In genomic region chr1:150551049-150551783, GRCh38 we compare ENCODE assay signal across 11 cellular contexts. TPM values are rescaled to one million over a fixed set of nuclear protein-coding genes. Genes with fewer than 3 reads are reported as not detected.
A peak's percentile ranks its signal among the peaks of the same experiment; 100 is the strongest.
DNase-seq lines count a peak whose midpoint lies in the region; ATAC-seq and TF ChIP-seq lines count a peak whose summit lies in the region.
"Had no signal": no experiment of that assay in that cellular context is flagged by ENCODE, and none has a peak within 500 bp of the region (broad histone marks: within the 10 kb centered on the region; RNA-seq: fewer than 3 reads in every experiment).

No MANE protein-coding gene starts in this region.

- H3K27me3 Mint-ChIP-seq in naive thymus-derived CD4-positive, alpha-beta T cell: peaks cover 15 to 21% (median 17%) of the 10 kb centered on the region in 5 donors

- H3K36me3 Mint-ChIP-seq in naive thymus-derived CD4-positive, alpha-beta T cell: peaks cover 0 to 5% (median 0%) of the 10 kb centered on the region in 5 donors

- H3K9me3 Mint-ChIP-seq in naive thymus-derived CD4-positive, alpha-beta T cell: peaks cover 0 to 2% (median 0%) of the 10 kb centered on the region in 11 donors

- no peaks in the 10 kb centered on the region for H3K27me3 ChIP-seq in naive thymus-derived CD4-positive, alpha-beta T cell (ENCODE audit: control insufficient read depth in 2 of 2, insufficient read depth in 2 of 2, low read length in 2 of 2)
- no peaks in the 10 kb centered on the region for H3K27me3 ChIP-seq in aorta (ENCODE audit: control insufficient read depth in 1 of 2, insufficient read depth in 2 of 2, low read length in 1 of 2)

- H3K36me3 ChIP-seq in naive thymus-derived CD4-positive, alpha-beta T cell (ENCODE audit: control insufficient read depth in 2 of 3, insufficient read depth in 3 of 3, low read length in 3 of 3): peaks cover 0 to 5% (median 0%) of the 10 kb centered on the region in 3 experiments
- H3K36me3 ChIP-seq in aorta (ENCODE audit: control insufficient read depth in 1 of 2, insufficient read depth in 2 of 2, low read length in 1 of 2): no peaks in the 10 kb centered on the region

- CTCF ChIA-PET in naive thymus-derived CD4-positive, alpha-beta T cell (lab: Charles Lee): interaction anchor here (0.7 to 0.8 kb wide), 2 partner anchors 9 to 11 kb away, joined by 3 to 4 read pairs; no protein-coding TSS in a partner anchor

- peaks cover 0 to 5% of the 10 kb centered on the region in 2 donors for H3K4me1 ChIP-seq in naive thymus-derived CD4-positive, alpha-beta T cell (ENCODE audit: control insufficient read depth in 2 of 2, insufficient read depth in 2 of 2, low read length in 2 of 2)
- peaks cover 0 to 3% of the 10 kb centered on the region in 2 donors for H3K4me1 ChIP-seq in aorta (ENCODE audit: control insufficient read depth in 1 of 2, insufficient read depth in 2 of 2, low read length in 2 of 2)

- peak; percentile 34 for DNase-seq in Right ventricle myocardium inferior (ENCODE audit: missing footprints)
- no peak for DNase-seq in Right ventricle myocardium superior
- DNase-seq in coronary artery (ENCODE audit: low spot score): peak; percentile 79
- no peak for DNase-seq in naive thymus-derived CD4-positive, alpha-beta T cell
- peak; percentile 74 to 76 for DNase-seq in aorta
- DNase-seq in HUDEP-2 (lab: John Stamatoyannopoulos, UW; ENCODE audit: unreplicated experiment in 76 of 76): no peak
- DNase-seq in dedifferentiated amniotic fluid mesenchymal stem cell (ENCODE audit: extremely low spot score): no peak
- no peak for DNase-seq in activated CD8-positive, alpha-beta memory T cell treated with anti-CD3 and anti-CD28 coated beads for 24 hours
- DNase-seq: central memory CD4-positive, alpha-beta T cell; NCI-H446 had no signal

- H3K4me3 Mint-ChIP-seq in naive thymus-derived CD4-positive, alpha-beta T cell: peak overlapping the region in 9 of 10 donors; percentile 20 to 84 (median 29)

- ATAC-seq in Right ventricle myocardium inferior: no peak
- ATAC-seq in Right ventricle myocardium superior (ENCODE audit: poor library complexity): no peak
- no peak for ATAC-seq in naive thymus-derived CD4-positive, alpha-beta T cell
- ATAC-seq in aorta (ENCODE audit: low FRiP score): peak; percentile 24

- 33 to 35% methylated on average over 11 of the region's 11 CpGs for WGBS in aorta, 2 donors

- intact Hi-C loops in Right ventricle myocardium inferior (cut with DNase I): no loop called here
- intact Hi-C loops in Right ventricle myocardium superior (cut with DNase I): loop anchor here (10.0 kb wide), 1 partner anchor 264 kb away; no protein-coding TSS in a partner anchor
- intact Hi-C loops in naive thymus-derived CD4-positive, alpha-beta T cell (cut with micrococcal nuclease): no loop called here
- intact Hi-C loops in aorta (cut with DNase I): no loop called here

- POLR2A ChIA-PET in naive thymus-derived CD4-positive, alpha-beta T cell (lab: Charles Lee): interaction anchor here (0.6 to 2.6 kb wide), 5 partner anchors 9 to 76 kb away, joined by 3 to 14 read pairs (median 4); no protein-coding TSS in a partner anchor

- TF ChIP-seq CTCF in coronary artery (IDR thresholded peaks at IDR 0.05): no peak

- peak overlapping the region; percentile 95 for H3K4me3 ChIP-seq in coronary artery
- H3K4me3 ChIP-seq in naive thymus-derived CD4-positive, alpha-beta T cell (ENCODE audit: low read length): no peak overlapping the region
- H3K4me3 ChIP-seq in aorta (ENCODE audit: low read length in 2 of 2): no peak overlapping the region

- H3K27ac Mint-ChIP-seq in naive thymus-derived CD4-positive, alpha-beta T cell: peak overlapping the region in 1 of 9 donors; percentile 25

- peak overlapping the region; percentile 95 to 99 for H3K27ac ChIP-seq in coronary artery
- H3K27ac ChIP-seq in naive thymus-derived CD4-positive, alpha-beta T cell (ENCODE audit: low read depth, low read length): no peak overlapping the region
- peak overlapping the region in 1 of 2 donors; percentile 78 for H3K27ac ChIP-seq in aorta (ENCODE audit: low read depth in 1 of 2, low read length in 2 of 2)
- H3K27ac ChIP-seq: C4-2B had no signal

- H3K9me3 ChIP-seq in naive thymus-derived CD4-positive, alpha-beta T cell (ENCODE audit: control insufficient read depth in 2 of 3, low read length in 3 of 3): no peaks in the 10 kb centered on the region
- H3K9me3 ChIP-seq in aorta (ENCODE audit: control insufficient read depth, low read length): no peaks in the 10 kb centered on the region

- H3K4me1 Mint-ChIP-seq in naive thymus-derived CD4-positive, alpha-beta T cell: peaks cover 6 to 35% (median 23%) of the 10 kb centered on the region in 7 donors

RNA-seq across cellular contexts. Expression of gene ADAMTSL4, which starts 2.0 kb away (rescaled TPM):
- total RNA-seq in Right ventricle myocardium inferior (80.3 TPM), Right ventricle myocardium superior (64.4 TPM), aorta (10 to 100 TPM; 94.4 to 98.0 TPM)
- 10 to 100 TPM in 1 of 5 experiments, 1 to 10 TPM in 1, under 1 TPM in 3; 0.49 to 27.7 (median 0.79) TPM for total RNA-seq in naive thymus-derived CD4-positive, alpha-beta T cell
- polyA plus RNA-seq in naive thymus-derived CD4-positive, alpha-beta T cell: under 1 TPM; 0.14 to 0.25 TPM
- 10 to 100 TPM in 1 of 2 donors, 1 to 10 TPM in 1; 8.8 to 50.4 TPM for polyA plus RNA-seq in aorta

RNA-seq across cellular contexts. Expression of gene MCL1, which starts 28.2 kb away (rescaled TPM):
- total RNA-seq in Right ventricle myocardium inferior: 99.7 TPM
- 85.9 TPM for total RNA-seq in Right ventricle myocardium superior
- total RNA-seq in naive thymus-derived CD4-positive, alpha-beta T cell: 1,000 to 10,000 TPM in 1 of 5 experiments, 100 to 1,000 TPM in 4; 302 to 1,400 (median 377) TPM
- polyA plus RNA-seq in naive thymus-derived CD4-positive, alpha-beta T cell: 100 to 1,000 TPM; 171 to 172 TPM
- 100 to 1,000 TPM; 247 to 533 TPM for total RNA-seq in aorta
- 100 to 1,000 TPM; 146 to 200 TPM for polyA plus RNA-seq in aorta

RNA-seq across cellular contexts. Expression of gene FALEC, which starts 35.7 kb away (rescaled TPM):
- total RNA-seq in Right ventricle myocardium inferior (not detected), Right ventricle myocardium superior (not detected), aorta (under 1 TPM in 1 of 2 donors, not detected in 1; 0.99 TPM)
- total RNA-seq in naive thymus-derived CD4-positive, alpha-beta T cell: 1 to 10 TPM in 1 of 5 experiments, under 1 TPM in 1, not detected in 3; 0.44 to 2.5 TPM
- under 1 TPM in 1 of 2 donors, not detected in 1; 0.76 TPM for polyA plus RNA-seq in naive thymus-derived CD4-positive, alpha-beta T cell
- 1 to 10 TPM in 1 of 2 donors, not detected in 1; 1.1 TPM for polyA plus RNA-seq in aorta

RNA-seq across cellular contexts. Expression of gene ECM1, which starts 43.3 kb away (rescaled TPM):
- 24.1 TPM for total RNA-seq in Right ventricle myocardium inferior
- total RNA-seq in Right ventricle myocardium superior: 16.7 TPM
- 1 to 10 TPM in 3 of 5 experiments, under 1 TPM in 2; 0.29 to 2.4 (median 1.4) TPM for total RNA-seq in naive thymus-derived CD4-positive, alpha-beta T cell
- not detected for polyA plus RNA-seq in naive thymus-derived CD4-positive, alpha-beta T cell
- total RNA-seq in aorta: 10 to 100 TPM; 26.3 to 57.6 TPM
- 10 to 100 TPM in 1 of 2 donors, 1 to 10 TPM in 1; 8.1 to 32.6 TPM for polyA plus RNA-seq in aorta

Comparison
In these comparisons a context has a peak if more than half of its experiments do, and no peak if none do; other contexts are left out.
1. DNase-seq: peak in Right ventricle myocardium inferior (single experiment), coronary artery (single experiment) and aorta (2 of 2); none in Right ventricle myocardium superior (single experiment), naive thymus-derived CD4-positive, alpha-beta T cell (0 of 9), HUDEP-2 (0 of 76), dedifferentiated amniotic fluid mesenchymal stem cell (single experiment) and activated CD8-positive, alpha-beta memory T cell treated with anti-CD3 and anti-CD28 coated beads for 24 hours (single experiment).